In genomic region chr20:40682104-40683045, GRCh38 we compare ENCODE assay signal across 12 cellular contexts. TPM values are rescaled to one million over a fixed set of nuclear protein-coding genes. Genes with fewer than 3 reads are reported as not detected.
DNase-seq lines count a peak whose midpoint lies in the region; TF ChIP-seq lines count a peak whose summit lies in the region.
"Had no signal": no experiment of that assay in that cellular context is flagged by ENCODE, and none has a peak within 500 bp of the region (broad histone marks: within the 10 kb centered on the region; RNA-seq: fewer than 3 reads in every experiment).

No MANE protein-coding gene starts in this region.

- H2BK20ac ChIP-seq in H9 (ENCODE audit: low read depth, low read length, poor library complexity, severe bottlenecking): no peak overlapping the region

- H3T11ph ChIP-seq in H9 (ENCODE audit: low read length): no peak overlapping the region

- no peak overlapping the region for H3K23ac ChIP-seq in H9 (ENCODE audit: insufficient read length, low read depth, low read length)

- no peak overlapping the region for H4K91ac ChIP-seq in H9 (ENCODE audit: insufficient read length, low read depth, low read length)

- no peak overlapping the region for H2BK5ac ChIP-seq in H9 (ENCODE audit: insufficient read length, low read length)

- H2BK15ac ChIP-seq in H9 (ENCODE audit: low read depth, low read length): no peak overlapping the region

- peaks cover 97% of the 10 kb centered on the region for H3K27me3 Mint-ChIP-seq in H9 (ENCODE audit: low read depth)

- no peak overlapping the region for H2BK12ac ChIP-seq in H9 (ENCODE audit: insufficient read length, low read depth, low read length)

- H3K27me3 ChIP-seq in H9 (ENCODE audit: insufficient read depth, low read length): peaks cover 76% of the 10 kb centered on the region

- H2AK5ac ChIP-seq in H9 (ENCODE audit: insufficient read length, low read length): no peak overlapping the region

- H3K9me3 Mint-ChIP-seq in H9: peaks cover 0 to 3% of the 10 kb centered on the region in 2 experiments; a peak in 1 of 5 replicates
- H3K9me3 Mint-ChIP-seq: activated T-helper 17 cell treated with anti-CD3 and anti-CD28 coated beads, Interleukin-2, amount 50 U/mL, for 72 hours; CD8-positive, alpha-beta T cell; stimulated activated effector memory CD8-positive, alpha-beta T cell treated with anti-CD3 and anti-CD28 coated beads, Interleukin-12 subunit alpha, Interleukin-12 subunit beta, amount 100 ng/mL, for 72 hours had no signal

- no peak overlapping the region for H3K56ac ChIP-seq in H9 (ENCODE audit: insufficient read length, low read depth, low read length)

- no peak overlapping the region for H3K9ac ChIP-seq in H9 (ENCODE audit: extremely low read depth, insufficient read length, low read length)

- H3K79me2 ChIP-seq in H9 (ENCODE audit: insufficient read depth, low read length): no peaks in the 10 kb centered on the region

- no peak overlapping the region for H4K8ac ChIP-seq in H9 (replicated peaks; ENCODE audit: insufficient read length, low read depth, low read length)

- no peaks in the 10 kb centered on the region for H3K79me1 ChIP-seq in H9 (ENCODE audit: insufficient read depth, low read depth, low read length, poor library complexity, severe bottlenecking)

- WGBS in H9 (ENCODE audit: extremely low coverage, insufficient read length, low lambda C conversion rate): no CpG with 5 or more reads among the region's 33 CpGs

- H4K5ac ChIP-seq in H9 (ENCODE audit: insufficient read length, low read depth, low read length): no peak overlapping the region

- H3K4me1 Mint-ChIP-seq in H9: peaks cover 35 to 49% of the 10 kb centered on the region in 2 experiments
- H3K4me1 Mint-ChIP-seq: activated T-helper 17 cell treated with anti-CD3 and anti-CD28 coated beads, Interleukin-2, amount 50 U/mL, for 72 hours had no signal

- no peaks in the 10 kb centered on the region for H3K36me3 Mint-ChIP-seq in H9 (ENCODE audit: insufficient read depth in 1 of 3, low read depth in 3 of 3)
- H3K36me3 Mint-ChIP-seq: CD8-positive, alpha-beta T cell; stimulated activated effector memory CD8-positive, alpha-beta T cell treated with anti-CD3 and anti-CD28 coated beads, Interleukin-12 subunit alpha, Interleukin-12 subunit beta, amount 100 ng/mL, for 72 hours had no signal

- peak overlapping the region in 1 of 3 experiments; percentile 24; a peak in 1 of 7 replicates for H3K27ac Mint-ChIP-seq in H9
- H3K27ac Mint-ChIP-seq: activated T-helper 17 cell treated with anti-CD3 and anti-CD28 coated beads, Interleukin-2, amount 50 U/mL, for 72 hours; CD8-positive, alpha-beta T cell; stimulated activated effector memory CD8-positive, alpha-beta T cell treated with anti-CD3 and anti-CD28 coated beads, Interleukin-12 subunit alpha, Interleukin-12 subunit beta, amount 100 ng/mL, for 72 hours had no signal

- H3K4me2 ChIP-seq in H9 (ENCODE audit: insufficient read depth, insufficient read length, low read length): peak overlapping the region; percentile 39

- no peak overlapping the region for H2BK120ac ChIP-seq in H9 (ENCODE audit: low read depth, low read length, poor library complexity, severe bottlenecking)

- no peak overlapping the region for H3K18ac ChIP-seq in H9 (ENCODE audit: insufficient read length, low read depth, low read length)

- no peak for TF ChIP-seq CTCF in H9 (conservative IDR thresholded peaks at IDR 0.05)
- no peak for TF ChIP-seq CTCF in coronary artery (IDR thresholded peaks at IDR 0.05)

- no peaks in the 10 kb centered on the region for H3K9me3 ChIP-seq in H9 (ENCODE audit: control insufficient read depth, low read depth, low read length)

- DNase-seq in H9 (no peak), coronary artery (ENCODE audit: low spot score) (no peak), iPS-NIHi7 (ENCODE audit: extremely low spot score) (peak; percentile 55), retina (peak; percentile 36), amygdala (lab: John Stamatoyannopoulos, UW) (no peak), ureter (ENCODE audit: low spot score) (no peak), occipital lobe (lab: John Stamatoyannopoulos, UW) (no peak)
- no peak for DNase-seq in stimulated activated CD4-positive, alpha-beta T cell treated with anti-CD3 and anti-CD28 coated beads, Interleukin-2, amount 100 ng/mL, for 48 hours
- DNase-seq: CD8-positive, alpha-beta T cell; NCI-H510A treated with DMSO at 0.1 percent for 48 hours had no signal

- H3K4ac ChIP-seq in H9 (ENCODE audit: low read depth, low read length): no peak overlapping the region

- H3K4me1 ChIP-seq in H9 (ENCODE audit: insufficient read depth, low read length): 0 out of 2 replicates have a peak, but pooled peaks cover 1% of the 10 kb centered on the region

- no peak overlapping the region for H3K14ac ChIP-seq in H9 (ENCODE audit: insufficient read depth, low read length)

- H3K27ac ChIP-seq in H9 (ENCODE audit: insufficient read length, low read depth, low read length) (no peak overlapping the region), coronary artery (peak overlapping the region; percentile 53 to 84)

- peak overlapping the region; percentile 88 for H3K4me3 ChIP-seq in coronary artery

- H4K20me1 ChIP-seq in H9 (ENCODE audit: control insufficient read depth, insufficient read depth, insufficient read length): no peaks in the 10 kb centered on the region

- H2AFZ ChIP-seq in H9 (ENCODE audit: low read length): no peak overlapping the region

- peaks cover 4% of the 10 kb centered on the region for H3K23me2 ChIP-seq in H9 (ENCODE audit: insufficient read length, low read depth, low read length, poor library complexity, severe bottlenecking)

- H3K4me3 Mint-ChIP-seq in H9: peak overlapping the region; percentile 54 to 91
- H3K4me3 Mint-ChIP-seq: activated T-helper 17 cell treated with anti-CD3 and anti-CD28 coated beads, Interleukin-2, amount 50 U/mL, for 72 hours; CD8-positive, alpha-beta T cell; stimulated activated effector memory CD8-positive, alpha-beta T cell treated with anti-CD3 and anti-CD28 coated beads, Interleukin-12 subunit alpha, Interleukin-12 subunit beta, amount 100 ng/mL, for 72 hours had no signal

RNA-seq across cellular contexts. Expression of gene MAFB, which starts 6.7 kb away (rescaled TPM):
- total RNA-seq in H9 (2021) (0.85 and 1.0 TPM in 2 replicates), ureter (17.3 TPM), occipital lobe (11.1 TPM)
- total RNA-seq: activated T-helper 17 cell treated with anti-CD3 and anti-CD28 coated beads, Interleukin-2, amount 50 U/mL, for 72 hours had no signal

Comparison
In these comparisons a context has a peak if more than half of its experiments do, and no peak if none do; other contexts are left out.
1. DNase-seq: peak in iPS-NIHi7 (single experiment) and retina (single experiment); none in H9 (single experiment), coronary artery (single experiment), amygdala (0 of 56), ureter (single experiment), occipital lobe (single experiment) and stimulated activated CD4-positive, alpha-beta T cell treated with anti-CD3 and anti-CD28 coated beads, Interleukin-2, amount 100 ng/mL, for 48 hours (0 of 2).